ENCODE assay signal across 1 cellular context in the genomic region with DNA sequence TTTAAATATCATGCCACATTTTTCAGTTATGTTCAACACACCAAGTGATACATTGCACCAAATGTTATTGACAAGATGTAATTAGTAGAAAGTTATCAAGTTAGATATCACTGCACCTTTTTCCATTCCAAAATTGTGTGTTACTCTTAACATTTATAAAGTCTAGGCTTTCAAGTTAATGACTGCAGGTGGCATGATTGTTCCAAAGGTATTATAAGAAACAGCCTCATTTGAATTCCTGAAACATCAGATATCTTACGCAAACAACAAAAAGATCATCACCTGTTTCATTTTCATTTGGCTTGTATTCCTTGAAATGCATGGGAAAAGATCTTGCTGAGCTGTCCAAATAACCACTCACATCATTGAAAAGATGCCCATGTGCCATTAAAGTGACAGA.
TF ChIP-seq lines count a peak whose summit lies in the region.

No MANE protein-coding gene starts in this region.

TF ChIP-seq in HepG2, 621 proteins besides CTCF, POLR2A, EP300 and RAD21 (continued from another document):
- TF ChIP-seq ZNF512B (CRISPR knock-in tag; IDR thresholded peaks at IDR 0.05; ENCODE audit: borderline replicate concordance) (no peak), ZFP36L2 (CRISPR knock-in tag; IDR thresholded peaks at IDR 0.05) (no peak), SRSF9 (IDR thresholded peaks at IDR 0.05; ENCODE audit: borderline replicate concordance, insufficient read depth, low read depth, low read length, poor library complexity, severe bottlenecking) (no peak), ZBTB44 (CRISPR knock-in tag; IDR thresholded peaks at IDR 0.05) (no peak), ELF4 (CRISPR knock-in tag; IDR thresholded peaks at IDR 0.05; ENCODE audit: borderline replicate concordance) (no peak), PRMT3 (CRISPR knock-in tag; IDR thresholded peaks at IDR 0.05; ENCODE audit: borderline replicate concordance, low read depth) (no peak), XBP1 (CRISPR knock-in tag; IDR thresholded peaks at IDR 0.05) (no peak)
- TF ChIP-seq, protein P1, sequence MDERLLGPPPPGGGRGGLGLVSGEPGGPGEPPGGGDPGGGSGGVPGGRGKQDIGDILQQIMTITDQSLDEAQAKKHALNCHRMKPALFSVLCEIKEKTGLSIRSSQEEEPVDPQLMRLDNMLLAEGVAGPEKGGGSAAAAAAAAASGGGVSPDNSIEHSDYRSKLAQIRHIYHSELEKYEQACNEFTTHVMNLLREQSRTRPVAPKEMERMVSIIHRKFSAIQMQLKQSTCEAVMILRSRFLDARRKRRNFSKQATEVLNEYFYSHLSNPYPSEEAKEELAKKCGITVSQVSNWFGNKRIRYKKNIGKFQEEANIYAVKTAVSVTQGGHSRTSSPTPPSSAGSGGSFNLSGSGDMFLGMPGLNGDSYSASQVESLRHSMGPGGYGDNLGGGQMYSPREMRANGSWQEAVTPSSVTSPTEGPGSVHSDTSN (CRISPR knock-in tag; IDR thresholded peaks at IDR 0.05), result no peak
